9 cellular contexts compared by ENCODE assay signal in the genomic region with DNA sequence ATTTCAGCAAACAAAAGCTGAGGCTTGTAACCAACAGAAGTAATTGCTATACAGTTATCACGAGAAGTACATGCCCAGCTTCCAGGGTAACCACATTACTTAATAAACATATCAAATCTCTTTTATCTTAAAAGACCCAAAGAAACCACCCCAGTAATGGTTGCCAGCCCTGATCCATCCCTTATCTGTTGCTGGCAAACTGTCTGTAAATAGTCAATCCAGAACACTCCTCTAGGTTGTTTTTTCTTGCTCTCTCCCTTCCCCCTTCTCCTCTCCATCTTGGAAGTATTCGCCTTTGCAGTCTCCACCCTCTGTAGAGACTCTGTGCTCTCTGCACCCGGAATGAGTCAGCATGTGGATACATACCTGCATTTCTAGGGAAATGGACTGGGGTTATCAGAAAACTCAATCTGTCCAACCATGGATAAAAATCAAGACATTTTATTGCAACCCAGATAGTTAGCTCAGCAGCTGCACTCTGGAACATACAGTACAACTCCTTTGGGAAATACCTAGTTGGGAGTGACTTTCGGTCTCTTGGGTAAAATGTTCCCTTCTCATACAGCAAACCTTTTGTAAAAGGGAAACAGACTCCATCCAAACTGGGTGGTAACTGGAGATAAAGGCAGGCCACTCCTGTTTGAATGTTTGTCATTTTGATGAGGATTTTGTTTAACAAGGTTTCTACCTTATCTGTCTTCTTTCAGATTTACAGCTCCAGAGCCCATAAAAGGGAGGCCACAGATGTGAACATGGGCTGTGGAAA.
DNase-seq lines count a peak whose midpoint lies in the region; ATAC-seq lines count a peak whose summit lies in the region.
"Had no signal": no experiment of that assay in that cellular context is flagged by ENCODE, and none has a peak within 500 bp of the region (broad histone marks: within the 10 kb centered on the region; RNA-seq: fewer than 3 reads in every experiment).

No MANE protein-coding gene starts in this region.

- POLR2A ChIA-PET in T-cell (lab: Charles Lee) = no interaction called here

- H3K4me1 ChIP-seq in muscle layer of duodenum (ENCODE audit: control insufficient read depth in 1 of 2, insufficient read depth in 2 of 2, low read length in 2 of 2) = peaks cover 4 to 7% of the 10 kb centered on the region in 2 donors

- H3K4me3 ChIP-seq in muscle layer of duodenum (ENCODE audit: low read depth in 1 of 2, low read length in 2 of 2) = no peak overlapping the region

- H3K27ac ChIP-seq in epithelial cell of prostate (peak overlapping the region; percentile 61), muscle layer of duodenum (ENCODE audit: low read length) (peak overlapping the region; percentile 48)

- ATAC-seq in T-cell (replicated peaks in 1 of 4) (no peak), HG02852 (IDR thresholded peaks at IDR 0.05; ENCODE audit: unreplicated experiment) (no peak)
- no peak for ATAC-seq in stimulated activated effector memory CD8-positive, alpha-beta T cell treated with anti-CD3 and anti-CD28 coated beads, Interleukin-12 subunit alpha, Interleukin-12 subunit beta, amount 100 ng/mL, for 72 hours
- ATAC-seq: activated T-cell treated with anti-CD3 and anti-CD28 coated beads, Interleukin-2, amount 50 U/mL, for 72 hours had no signal

- H3K4me3 Mint-ChIP-seq in T-cell = no peak overlapping the region
- H3K4me3 Mint-ChIP-seq in stimulated activated effector memory CD8-positive, alpha-beta T cell treated with anti-CD3 and anti-CD28 coated beads, Interleukin-12 subunit alpha, Interleukin-12 subunit beta, amount 100 ng/mL, for 72 hours = no peak overlapping the region
- H3K4me3 Mint-ChIP-seq: activated T-cell treated with anti-CD3 and anti-CD28 coated beads, Interleukin-2, amount 50 U/mL, for 72 hours had no signal

- no peaks in the 10 kb centered on the region for H3K36me3 ChIP-seq in muscle layer of duodenum (ENCODE audit: control insufficient read depth in 1 of 2, insufficient read depth in 2 of 2, low read length in 2 of 2)

- H3K9me3 Mint-ChIP-seq in T-cell = no peaks in the 10 kb centered on the region
- H3K9me3 Mint-ChIP-seq in stimulated activated effector memory CD8-positive, alpha-beta T cell treated with anti-CD3 and anti-CD28 coated beads, Interleukin-12 subunit alpha, Interleukin-12 subunit beta, amount 100 ng/mL, for 72 hours = peaks cover 2% of the 10 kb centered on the region

- CTCF ChIA-PET in T-cell (lab: Charles Lee) = no interaction called here

- H3K4me1 Mint-ChIP-seq in T-cell = peaks cover 17 to 42% (median 24%) of the 10 kb centered on the region in 3 donors
- H3K4me1 Mint-ChIP-seq in stimulated activated effector memory CD8-positive, alpha-beta T cell treated with anti-CD3 and anti-CD28 coated beads, Interleukin-12 subunit alpha, Interleukin-12 subunit beta, amount 100 ng/mL, for 72 hours = peaks cover 60% of the 10 kb centered on the region

- H3K27me3 Mint-ChIP-seq in T-cell = no peaks in the 10 kb centered on the region

- peaks cover 44% of the 10 kb centered on the region for H3K36me3 Mint-ChIP-seq in T-cell
- peaks cover 23% of the 10 kb centered on the region for H3K36me3 Mint-ChIP-seq in stimulated activated effector memory CD8-positive, alpha-beta T cell treated with anti-CD3 and anti-CD28 coated beads, Interleukin-12 subunit alpha, Interleukin-12 subunit beta, amount 100 ng/mL, for 72 hours

- H3K27me3 ChIP-seq in muscle layer of duodenum (ENCODE audit: low read depth, low read length) = no peaks in the 10 kb centered on the region

- no peaks in the 10 kb centered on the region for H3K9me3 ChIP-seq in muscle layer of duodenum (ENCODE audit: control insufficient read depth in 1 of 2, low read length in 2 of 2)

- DNase-seq in DMS53 (lab: John Stamatoyannopoulos, UW) = peak; percentile 42
- DNase-seq in NCI-H460 (ENCODE audit: extremely low read depth, low read depth) = peak; percentile 52
- DNase-seq in epithelial cell of prostate (ENCODE audit: low read depth, low spot score) = peak; percentile 18
- no peak for DNase-seq in T-cell
- DNase-seq in NCI-H748 (lab: John Stamatoyannopoulos, UW; ENCODE audit: unreplicated experiment) = no peak
- no peak for DNase-seq in stimulated activated effector memory CD8-positive, alpha-beta T cell treated with anti-CD3 and anti-CD28 coated beads, Interleukin-12 subunit alpha, Interleukin-12 subunit beta, amount 100 ng/mL, for 72 hours (ENCODE audit: low spot score in 2 of 2)
- DNase-seq: activated T-cell treated with anti-CD3 and anti-CD28 coated beads, Interleukin-2, amount 50 U/mL, for 72 hours had no signal

- no peak overlapping the region for H3K27ac Mint-ChIP-seq in T-cell
- no peak overlapping the region for H3K27ac Mint-ChIP-seq in stimulated activated effector memory CD8-positive, alpha-beta T cell treated with anti-CD3 and anti-CD28 coated beads, Interleukin-12 subunit alpha, Interleukin-12 subunit beta, amount 100 ng/mL, for 72 hours
- H3K27ac Mint-ChIP-seq: activated T-cell treated with anti-CD3 and anti-CD28 coated beads, Interleukin-2, amount 50 U/mL, for 72 hours had no signal

Comparison
In these comparisons a context has a peak if more than half of its experiments do, and no peak if none do; other contexts are left out.
1. DNase-seq: peak in DMS53 (single experiment), NCI-H460 (single experiment) and epithelial cell of prostate (single experiment); none in T-cell (0 of 34), NCI-H748 (single experiment) and stimulated activated effector memory CD8-positive, alpha-beta T cell treated with anti-CD3 and anti-CD28 coated beads, Interleukin-12 subunit alpha, Interleukin-12 subunit beta, amount 100 ng/mL, for 72 hours (0 of 2).